In genomic region chr19:52734893-52735661, GRCh38 we compare ENCODE assay signal across 8 cellular contexts. TPM values are rescaled to one million over a fixed set of nuclear protein-coding genes. Genes with fewer than 3 reads are reported as not detected.
DNase-seq lines count a peak whose midpoint lies in the region; ATAC-seq and TF ChIP-seq lines count a peak whose summit lies in the region.

TSS of gene ZNF611 (minus strand) at chr19:52735044. CDS start at chr19:52715894, 19,150 bp downstream.

- H3K27ac Mint-ChIP-seq in CD4-positive, CD25-positive, alpha-beta regulatory T cell: peak within 1 kb of the TSS; percentile 92 to 96 (median 94)
- peak within 1 kb of the TSS; percentile 86 for H3K27ac Mint-ChIP-seq in activated CD4-positive, alpha-beta memory T cell treated with anti-CD3 and anti-CD28 coated beads, Interleukin-2, amount 10 ng/mL, durations not matched to agents 7 days and 5 days

- H3K4me1 Mint-ChIP-seq in CD4-positive, CD25-positive, alpha-beta regulatory T cell: peaks cover 13 to 26% (median 20%) of the 10 kb centered on the region in 4 donors
- peaks cover 24% of the 10 kb centered on the region for H3K4me1 Mint-ChIP-seq in activated CD4-positive, alpha-beta memory T cell treated with anti-CD3 and anti-CD28 coated beads, Interleukin-2, amount 10 ng/mL, durations not matched to agents 7 days and 5 days

- WGBS in lower leg skin, 2 donors: 6 to 7% methylated on average over 38 of the region's 38 CpGs

- ATAC-seq in CD4-positive, CD25-positive, alpha-beta regulatory T cell (ENCODE audit: low read depth in 2 of 2): peak; percentile 97 to 98
- peak; percentile 90 for ATAC-seq in GM19397 (IDR thresholded peaks at IDR 0.05; ENCODE audit: unreplicated experiment)

- H3K4me3 ChIP-seq in CD4-positive, CD25-positive, alpha-beta regulatory T cell (ENCODE audit: low read depth, low read length): peak within 1 kb of the TSS; percentile 93
- H3K4me3 ChIP-seq in dorsolateral prefrontal cortex (peak within 1 kb of the TSS; percentile 64 to 95 (median 81)), lower leg skin (ENCODE audit: low read depth, poor library complexity, severe bottlenecking) (peak within 1 kb of the TSS; percentile 57)

- H3K4me1 ChIP-seq in CD4-positive, CD25-positive, alpha-beta regulatory T cell (ENCODE audit: control insufficient read depth, insufficient read depth, low read length, poor library complexity, severe bottlenecking): peaks cover 19% of the 10 kb centered on the region

- intact Hi-C loops in dorsolateral prefrontal cortex (cut with DNase I) (loop anchor here (1.0 to 10.0 kb wide), 3 partner anchors 43 to 130 kb away; no protein-coding TSS in a partner anchor), lower leg skin (cut with DNase I; ENCODE audit: low total_unique reads) (no loop called here)

- H3K27me3 Mint-ChIP-seq in CD4-positive, CD25-positive, alpha-beta regulatory T cell: no peaks in the 10 kb centered on the region
- H3K27me3 Mint-ChIP-seq in activated CD4-positive, alpha-beta memory T cell treated with anti-CD3 and anti-CD28 coated beads, Interleukin-2, amount 10 ng/mL, durations not matched to agents 7 days and 5 days: no peaks in the 10 kb centered on the region

- peaks cover 0 to 8% (median 0%) of the 10 kb centered on the region in 7 donors for H3K9me3 Mint-ChIP-seq in CD4-positive, CD25-positive, alpha-beta regulatory T cell
- H3K9me3 Mint-ChIP-seq in activated CD4-positive, alpha-beta memory T cell treated with anti-CD3 and anti-CD28 coated beads, Interleukin-2, amount 10 ng/mL, durations not matched to agents 7 days and 5 days: peaks cover 29% of the 10 kb centered on the region

- peak in 1 of 2 donors; percentile 25 for TF ChIP-seq POLR2A in lower leg skin (IDR thresholded peaks at IDR 0.05)

- H3K36me3 ChIP-seq in CD4-positive, CD25-positive, alpha-beta regulatory T cell (ENCODE audit: control insufficient read depth, insufficient read depth, low read length): no peaks in the 10 kb centered on the region

- CTCF ChIA-PET in activated CD4-positive, alpha-beta memory T cell treated with anti-CD3 and anti-CD28 coated beads, Interleukin-2, amount 10 ng/mL, durations not matched to agents 7 days and 5 days (lab: Charles Lee): no interaction called here

- peak in 55 of 56 donors; percentile 14 to 83 (median 64) for TF ChIP-seq CTCF in dorsolateral prefrontal cortex (IDR thresholded peaks at IDR 0.05 in 54 of 56, conservative IDR thresholded peaks at IDR 0.05 in 2 of 56; ENCODE audit: low read depth in 1 of 56, partially characterized antibody in 56 of 56)
- TF ChIP-seq CTCF in lower leg skin (IDR thresholded peaks at IDR 0.05): peak in 1 of 3 donors; percentile 20

- peaks cover 4% of the 10 kb centered on the region for H3K36me3 Mint-ChIP-seq in CD4-positive, CD25-positive, alpha-beta regulatory T cell
- H3K36me3 Mint-ChIP-seq in activated CD4-positive, alpha-beta memory T cell treated with anti-CD3 and anti-CD28 coated beads, Interleukin-2, amount 10 ng/mL, durations not matched to agents 7 days and 5 days (ENCODE audit: low read depth): peaks cover 45% of the 10 kb centered on the region

- DNase-seq in CD4-positive, CD25-positive, alpha-beta regulatory T cell: peak; percentile 97 to 99 (median 98)
- DNase-seq in HK-2 (ENCODE audit: unreplicated experiment) (peak; percentile 99), NCI-H82 treated with DMSO at 0.1 percent for 48 hours (lab: John Stamatoyannopoulos, UW; ENCODE audit: unreplicated experiment) (peak; percentile 76), dorsolateral prefrontal cortex (peak; percentile 94 to 98 (median 97)), lower leg skin (ENCODE audit: low spot score in 2 of 2) (peak; percentile 98 to 100)
- DNase-seq in activated CD4-positive, alpha-beta memory T cell treated with anti-CD3 and anti-CD28 coated beads, Interleukin-2, amount 10 ng/mL, durations not matched to agents 7 days and 5 days: peak; percentile 99
- peak; percentile 98 to 99 for DNase-seq in stimulated activated CD4-positive, alpha-beta T cell treated with anti-CD3 and anti-CD28 coated beads, Interleukin-4, amount 100 ng/mL, for 48 hours (ENCODE audit: low read depth in 2 of 2)

- peak within 1 kb of the TSS; percentile 87 for H3K27ac ChIP-seq in CD4-positive, CD25-positive, alpha-beta regulatory T cell (ENCODE audit: insufficient read depth, low read length, poor library complexity, severe bottlenecking)
- H3K27ac ChIP-seq in dorsolateral prefrontal cortex: peak within 1 kb of the TSS; percentile 49 to 94 (median 87)

- H3K9me3 ChIP-seq in CD4-positive, CD25-positive, alpha-beta regulatory T cell (ENCODE audit: control insufficient read depth in 2 of 2, low read length in 2 of 2): peaks cover 0 to 5% of the 10 kb centered on the region in 2 experiments

- peak within 1 kb of the TSS; percentile 93 to 98 (median 94) for H3K4me3 Mint-ChIP-seq in CD4-positive, CD25-positive, alpha-beta regulatory T cell
- H3K4me3 Mint-ChIP-seq in activated CD4-positive, alpha-beta memory T cell treated with anti-CD3 and anti-CD28 coated beads, Interleukin-2, amount 10 ng/mL, durations not matched to agents 7 days and 5 days: peak within 1 kb of the TSS; percentile 88

- no peaks in the 10 kb centered on the region for H3K27me3 ChIP-seq in CD4-positive, CD25-positive, alpha-beta regulatory T cell (ENCODE audit: control insufficient read depth, insufficient read depth, low read length)
- H3K27me3 ChIP-seq in dorsolateral prefrontal cortex: no peaks in the 10 kb centered on the region

- POLR2A ChIA-PET in activated CD4-positive, alpha-beta memory T cell treated with anti-CD3 and anti-CD28 coated beads, Interleukin-2, amount 10 ng/mL, durations not matched to agents 7 days and 5 days (lab: Charles Lee): interaction anchor here (1.3 kb wide), 1 partner anchor 97 kb away, joined by 5 read pairs; no protein-coding TSS in a partner anchor

RNA-seq across cellular contexts. Expression of gene ZNF611, which starts in this region (rescaled TPM):
- 26.9 TPM for total RNA-seq in CD4-positive, CD25-positive, alpha-beta regulatory T cell
- polyA plus RNA-seq in CD4-positive, CD25-positive, alpha-beta regulatory T cell: 10 to 100 TPM; 19.0 to 34.1 (median 24.2) TPM
- total RNA-seq in activated CD4-positive, alpha-beta memory T cell treated with anti-CD3 and anti-CD28 coated beads, Interleukin-2, amount 10 ng/mL, durations not matched to agents 7 days and 5 days: 10 to 100 TPM; 26.6 TPM
- total RNA-seq in dorsolateral prefrontal cortex (10 to 100 TPM; 18.1 to 38.1 (median 26.2) TPM), lower leg skin (10 to 100 TPM in 2 of 4 donors, 1 to 10 TPM in 2; 7.8 to 13.5 (median 10.2) TPM)

Comparison
In these comparisons a context has a peak if more than half of its experiments do, and no peak if none do; other contexts are left out.
1. Peak in every context shown above with its lines: DNase-seq, ATAC-seq, H3K4me3 ChIP-seq and H3K27ac ChIP-seq.